ENCODE assay signal across 9 cellular contexts in genomic region chr5:148831590-148832565, GRCh38. TPM values are rescaled to one million over a fixed set of nuclear protein-coding genes. Genes with fewer than 3 reads are reported as not detected.
A peak's percentile ranks its signal among the peaks of the same experiment; 100 is the strongest.
DNase-seq lines count a peak whose midpoint lies in the region; ATAC-seq, FAIRE-seq and TF ChIP-seq lines count a peak whose summit lies in the region.
"Had no signal": no experiment of that assay in that cellular context is flagged by ENCODE, and none has a peak within 500 bp of the region (broad histone marks: within the 10 kb centered on the region; RNA-seq: fewer than 3 reads in every experiment).

No MANE protein-coding gene starts in this region.

- H3K9me3 Mint-ChIP-seq in osteocyte (ENCODE audit: unreplicated experiment) = no peaks in the 10 kb centered on the region
- no peaks in the 10 kb centered on the region for H3K9me3 Mint-ChIP-seq in activated T-helper 2 cell treated with anti-CD3 and anti-CD28 coated beads, Interferon-gamma antibody, Interleukin-2, Interleukin-4, amounts not matched to agents 10 μg/mL and 5 μg/mL and 100 μg/mL, durations not matched to agents 14 hours and 24 hours and 36 hours

- peak overlapping the region; percentile 14 for H3K4me3 Mint-ChIP-seq in osteocyte (ENCODE audit: unreplicated experiment)
- H3K4me3 Mint-ChIP-seq in activated T-helper 2 cell treated with anti-CD3 and anti-CD28 coated beads, Interferon-gamma antibody, Interleukin-2, Interleukin-4, amounts not matched to agents 10 μg/mL and 5 μg/mL and 100 μg/mL, durations not matched to agents 14 hours and 24 hours and 36 hours (ENCODE audit: low read depth) = no peak overlapping the region

- TF ChIP-seq POLR2A in H54 (IDR thresholded peaks at IDR 0.05; ENCODE audit: low read depth, low read length) = no peak

- H3K27ac Mint-ChIP-seq in osteocyte (ENCODE audit: unreplicated experiment) = no peak overlapping the region
- no peak overlapping the region for H3K27ac Mint-ChIP-seq in activated T-helper 2 cell treated with anti-CD3 and anti-CD28 coated beads, Interferon-gamma antibody, Interleukin-2, Interleukin-4, amounts not matched to agents 10 μg/mL and 5 μg/mL and 100 μg/mL, durations not matched to agents 14 hours and 24 hours and 36 hours

- H3K27me3 Mint-ChIP-seq in osteocyte (ENCODE audit: unreplicated experiment) = no peaks in the 10 kb centered on the region
- H3K27me3 Mint-ChIP-seq in activated T-helper 2 cell treated with anti-CD3 and anti-CD28 coated beads, Interferon-gamma antibody, Interleukin-2, Interleukin-4, amounts not matched to agents 10 μg/mL and 5 μg/mL and 100 μg/mL, durations not matched to agents 14 hours and 24 hours and 36 hours (ENCODE audit: low read depth) = peaks cover 45% of the 10 kb centered on the region

- ATAC-seq in GM18909 (IDR thresholded peaks at IDR 0.05; ENCODE audit: poor library complexity, unreplicated experiment) (peak; percentile 88), HG02981 (IDR thresholded peaks at IDR 0.05; ENCODE audit: unreplicated experiment) (peak; percentile 88)

- peaks cover 67% of the 10 kb centered on the region for H3K4me1 Mint-ChIP-seq in osteocyte (ENCODE audit: unreplicated experiment)
- peaks cover 8% of the 10 kb centered on the region for H3K4me1 Mint-ChIP-seq in activated T-helper 2 cell treated with anti-CD3 and anti-CD28 coated beads, Interferon-gamma antibody, Interleukin-2, Interleukin-4, amounts not matched to agents 10 μg/mL and 5 μg/mL and 100 μg/mL, durations not matched to agents 14 hours and 24 hours and 36 hours (ENCODE audit: low read depth)

- no peak for TF ChIP-seq CTCF in osteocyte (IDR thresholded peaks at IDR 0.05)

- peak; percentile 13 for DNase-seq in SKM-1 treated with dmso at 0.1 percent for 144 hours (lab: John Stamatoyannopoulos, UW; ENCODE audit: unreplicated experiment)
- no peak for DNase-seq in osteocyte (ENCODE audit: extremely low spot score, unreplicated experiment)
- DNase-seq in H54 (ENCODE audit: insufficient read length, low spot score) = no peak
- DNase-seq in activated T-helper 2 cell treated with anti-CD3 and anti-CD28 coated beads, Interferon-gamma antibody, Interleukin-2, Interleukin-4, amounts not matched to agents 10 μg/mL and 5 μg/mL and 100 μg/mL, durations not matched to agents 14 hours and 24 hours and 36 hours (ENCODE audit: low spot score) = no peak
- DNase-seq in SHP77 (lab: John Stamatoyannopoulos, UW) = no peak
- no peak for DNase-seq in SK-N-DZ (ENCODE audit: low spot score)

- intact Hi-C loops in activated T-helper 2 cell treated with anti-CD3 and anti-CD28 coated beads, Interferon-gamma antibody, Interleukin-2, Interleukin-4, amounts not matched to agents 10 μg/mL and 5 μg/mL and 100 μg/mL, durations not matched to agents 14 hours and 24 hours and 36 hours (cut with micrococcal nuclease) = no loop called here

- no peaks in the 10 kb centered on the region for H3K36me3 Mint-ChIP-seq in osteocyte (ENCODE audit: unreplicated experiment)
- no peaks in the 10 kb centered on the region for H3K36me3 Mint-ChIP-seq in activated T-helper 2 cell treated with anti-CD3 and anti-CD28 coated beads, Interferon-gamma antibody, Interleukin-2, Interleukin-4, amounts not matched to agents 10 μg/mL and 5 μg/mL and 100 μg/mL, durations not matched to agents 14 hours and 24 hours and 36 hours (ENCODE audit: low read depth)

- no peak for FAIRE-seq in H54 (lab: Jason Lieb, UNC)
- FAIRE-seq: colon had no signal

RNA-seq across cellular contexts. Expression of gene ADRB2, which starts 5.5 kb away (rescaled TPM):
- 6.6 and 7.1 TPM in 2 replicates for total RNA-seq in osteocyte
- 0.21 and 0.30 TPM in 2 replicates for total RNA-seq in activated T-helper 2 cell treated with anti-CD3 and anti-CD28 coated beads, Interferon-gamma antibody, Interleukin-2, Interleukin-4, amounts not matched to agents 10 μg/mL and 5 μg/mL and 100 μg/mL, durations not matched to agents 14 hours and 24 hours and 36 hours
- polyA plus RNA-seq in SK-N-DZ (2014; cell fraction: cytosol; rRNA removed) = 0.03 and 0.13 TPM in 2 replicates
- polyA plus RNA-seq in SK-N-DZ (2014; cell fraction: nucleus; rRNA removed) = not detected in 2 replicates
